26 cellular contexts compared by ENCODE assay signal in genomic region chr2:229412686-229413085, GRCh38.
A peak's percentile ranks its signal among the peaks of the same experiment; 100 is the strongest.
DNase-seq lines count a peak whose midpoint lies in the region; FAIRE-seq and TF ChIP-seq lines count a peak whose summit lies in the region.
"Had no signal": no experiment of that assay in that cellular context is flagged by ENCODE, and none has a peak within 500 bp of the region (broad histone marks: within the 10 kb centered on the region; RNA-seq: fewer than 3 reads in every experiment).

No MANE protein-coding gene starts in this region.

- H4K20me1 ChIP-seq in osteoblast (ENCODE audit: insufficient read depth, low read length): no peaks in the 10 kb centered on the region
- no peaks in the 10 kb centered on the region for H4K20me1 ChIP-seq in smooth muscle cell (ENCODE audit: low read depth)
- no peaks in the 10 kb centered on the region for H4K20me1 ChIP-seq in OCI-LY7 (ENCODE audit: insufficient read depth, low read length)

- H3K79me2 ChIP-seq in osteoblast (ENCODE audit: insufficient read depth, low read length): no peaks in the 10 kb centered on the region
- H3K79me2 ChIP-seq in smooth muscle cell (ENCODE audit: low read depth): no peaks in the 10 kb centered on the region
- H3K79me2 ChIP-seq in OCI-LY7 (ENCODE audit: insufficient read depth, low read depth, low read length): no peaks in the 10 kb centered on the region

- TF ChIP-seq CTCF in CD14-positive monocyte (IDR thresholded peaks at IDR 0.05) (no peak), ascending aorta (IDR thresholded peaks at IDR 0.05) (no peak), osteoblast (IDR thresholded peaks at IDR 0.05; ENCODE audit: extremely low read depth, low read depth, low read length) (no peak), smooth muscle cell (IDR thresholded peaks at IDR 0.05; ENCODE audit: borderline replicate concordance, insufficient read depth, poor library complexity, severe bottlenecking) (no peak), OCI-LY7 (conservative IDR thresholded peaks at IDR 0.05; ENCODE audit: low read length) (no peak)

- FAIRE-seq in A204.1 (lab: Jason Lieb, UNC) (peak; percentile 78), urothelium cell line (lab: Jason Lieb, UNC) (no peak)
- FAIRE-seq: GM12892, GM19239, H1 had no signal

- CTCF ChIA-PET in OCI-LY7 (lab: Charles Lee; ENCODE audit: unreplicated experiment): no interaction called here

- peaks cover 1 to 8% (median 4%) of the 10 kb centered on the region in 7 donors for H3K9me3 Mint-ChIP-seq in CD14-positive monocyte

- peaks cover 71% of the 10 kb centered on the region for H3K4me1 Mint-ChIP-seq in CD14-positive monocyte

- H3K9ac ChIP-seq in smooth muscle cell (ENCODE audit: low read depth): no peak overlapping the region

- H3K27ac ChIP-seq in ascending aorta (peak overlapping the region; percentile 90), osteoblast (ENCODE audit: low read depth, low read length) (no peak overlapping the region), smooth muscle cell (ENCODE audit: low read depth) (no peak overlapping the region), OCI-LY7 (ENCODE audit: low read depth, low read length, poor library complexity, severe bottlenecking) (no peak overlapping the region)
- H3K27ac ChIP-seq: Peyer's patch, SK-N-MC had no signal

- H3K36me3 ChIP-seq in ascending aorta (no peaks in the 10 kb centered on the region), osteoblast (ENCODE audit: insufficient read depth, low read length) (no peaks in the 10 kb centered on the region), smooth muscle cell (ENCODE audit: low read depth) (no peaks in the 10 kb centered on the region), OCI-LY7 (ENCODE audit: insufficient read depth, low read length) (no peaks in the 10 kb centered on the region)
- H3K36me3 ChIP-seq: Peyer's patch had no signal

- intact Hi-C loops in CD14-positive monocyte (cut with micrococcal nuclease) (no loop called here), ascending aorta (cut with DNase I) (loop anchor here (10.0 kb wide), 1 partner anchor 1538 kb away; the partner anchor contains the start of gene DAW1), OCI-LY7 (cut with micrococcal nuclease; ENCODE audit: unreplicated experiment) (no loop called here)

- H2AFZ ChIP-seq in osteoblast (ENCODE audit: low read length): no peak overlapping the region
- no peak overlapping the region for H2AFZ ChIP-seq in smooth muscle cell (ENCODE audit: low read depth)
- H2AFZ ChIP-seq in OCI-LY7 (ENCODE audit: low read length): no peak overlapping the region

- no peaks in the 10 kb centered on the region for H3K9me2 ChIP-seq in OCI-LY7 (ENCODE audit: insufficient read depth, low read length)

- DNase-seq in CD14-positive monocyte (ENCODE audit: low spot score) (no peak), ascending aorta (ENCODE audit: low spot score in 2 of 2) (no peak), osteoblast (ENCODE audit: insufficient read length, low spot score, missing footprints) (peak; percentile 30), NCI-H345 (lab: John Stamatoyannopoulos, UW) (no peak), urothelium cell line (ENCODE audit: low spot score) (no peak), smooth muscle cell (lab: John Stamatoyannopoulos, UW; ENCODE audit: unreplicated experiment) (no peak), OCI-LY7 (ENCODE audit: low spot score) (no peak)
- DNase-seq: Calu3, DMS79 treated with DMSO at 0.1 percent for 48 hours, IMR-90, KG1, MM.1S, NCI-H1048, NCI-H1417, NCI-H1694, NCI-H2029 treated with DMSO at 0.1 percent for 48 hours, NCI-H526 treated with DMSO at 0.1 percent for 48 hours, OCI-M1, Peyer's patch, SIG-M5 had no signal

- H3F3A ChIP-seq in smooth muscle cell (ENCODE audit: low read depth): no peaks in the 10 kb centered on the region

- POLR2A ChIA-PET in OCI-LY7 (lab: Charles Lee): no interaction called here

- H3K27me3 Mint-ChIP-seq in CD14-positive monocyte (ENCODE audit: low read depth in 3 of 3): peaks cover 0 to 2% (median 2%) of the 10 kb centered on the region in 3 donors
- H3K27me3 Mint-ChIP-seq: B cell had no signal

- peak overlapping the region in 4 of 7 donors; percentile 4 to 59 (median 50) for H3K27ac Mint-ChIP-seq in CD14-positive monocyte
- H3K27ac Mint-ChIP-seq: B cell had no signal

- no peak overlapping the region for H3K4me3 Mint-ChIP-seq in CD14-positive monocyte
- H3K4me3 Mint-ChIP-seq: B cell had no signal

- peaks cover 6 to 15% of the 10 kb centered on the region in 2 donors for H3K36me3 Mint-ChIP-seq in CD14-positive monocyte

- 97% methylated on average over 5 of the region's 5 CpGs for WGBS in smooth muscle cell (ENCODE audit: low lambda C conversion rate)

- H3K9me3 ChIP-seq in ascending aorta (no peaks in the 10 kb centered on the region), osteoblast (ENCODE audit: low read depth, low read length) (no peaks in the 10 kb centered on the region), smooth muscle cell (replicated peaks; ENCODE audit: low read depth) (no peaks in the 10 kb centered on the region), OCI-LY7 (ENCODE audit: low read length) (no peaks in the 10 kb centered on the region)
- H3K9me3 ChIP-seq: Peyer's patch had no signal

- H3K27me3 ChIP-seq in ascending aorta (no peaks in the 10 kb centered on the region), osteoblast (ENCODE audit: insufficient read depth, low read length) (no peaks in the 10 kb centered on the region), smooth muscle cell (ENCODE audit: low read depth) (no peaks in the 10 kb centered on the region)
- H3K27me3 ChIP-seq: Peyer's patch had no signal

- H3K4me2 ChIP-seq in osteoblast (ENCODE audit: insufficient read depth, low read length): no peak overlapping the region
- no peak overlapping the region for H3K4me2 ChIP-seq in smooth muscle cell
- no peak overlapping the region for H3K4me2 ChIP-seq in OCI-LY7 (ENCODE audit: low read length)

- no TSS peak for BruUV-seq in OCI-LY7 (replicated peaks; lab: Mats Ljungman, UMichigan)

- no peak overlapping the region for H3K4me3 ChIP-seq in ascending aorta
- no peak overlapping the region for H3K4me3 ChIP-seq in osteoblast (ENCODE audit: insufficient read depth, low read length)
- no peak overlapping the region for H3K4me3 ChIP-seq in smooth muscle cell
- no peak overlapping the region for H3K4me3 ChIP-seq in OCI-LY7 (ENCODE audit: low read depth, low read length, poor library complexity, severe bottlenecking)
- H3K4me3 ChIP-seq: Peyer's patch, SK-N-MC had no signal

- H3K4me1 ChIP-seq in ascending aorta (peaks cover 22 to 63% of the 10 kb centered on the region in 2 donors), osteoblast (ENCODE audit: insufficient read depth, low read length) (peaks cover 8% of the 10 kb centered on the region), smooth muscle cell (ENCODE audit: low read depth) (peaks cover 6% of the 10 kb centered on the region), OCI-LY7 (ENCODE audit: insufficient read depth, low read length, poor library complexity, severe bottlenecking) (no peaks in the 10 kb centered on the region)

Comparison
In these comparisons a context has a peak if more than half of its experiments do, and no peak if none do; other contexts are left out.
1. H3K27ac ChIP-seq: peak in ascending aorta (2 of 2); none in osteoblast (single experiment), smooth muscle cell (single experiment) and OCI-LY7 (single experiment).